3 cellular contexts compared by ENCODE assay signal in the genomic region with DNA sequence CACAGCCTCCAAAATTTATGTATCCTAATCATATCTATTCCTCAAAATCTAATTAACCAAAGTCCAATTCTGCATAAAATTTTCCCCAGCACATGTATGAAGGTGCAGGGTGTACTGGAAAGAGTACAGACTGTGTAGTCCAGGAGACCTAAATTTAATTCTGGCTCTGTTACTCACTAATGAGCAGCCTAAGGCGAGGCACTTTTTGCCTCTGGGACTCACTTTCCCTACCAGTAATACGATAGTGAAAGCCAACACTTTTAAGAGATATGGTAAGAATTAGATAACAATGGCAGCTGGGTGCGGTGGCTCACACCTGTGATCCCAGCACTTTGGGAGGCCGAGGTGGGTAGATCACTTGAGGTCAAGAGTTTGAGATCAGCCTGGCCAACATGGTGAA.
"Had no signal": no experiment of that assay in that cellular context is flagged by ENCODE, and none has a peak within 500 bp of the region (broad histone marks: within the 10 kb centered on the region; RNA-seq: fewer than 3 reads in every experiment).

No MANE protein-coding gene starts in this region.

- ATAC-seq: GM12878 had no signal

- H3K4me3 ChIP-seq: GM12878 had no signal

- DNase-seq: GDM1, GF-D8 had no signal
